1 cellular context compared by ENCODE assay signal in genomic region chr17:50132104-50132794, GRCh38.
A peak's percentile ranks its signal among the peaks of the same experiment; 100 is the strongest.
TF ChIP-seq lines count a peak whose summit lies in the region.

No MANE protein-coding gene starts in this region.

TF ChIP-seq in GM12878, 131 proteins besides CTCF, POLR2A, EP300 and RAD21:
- TF ChIP-seq NR2F1 (conservative IDR thresholded peaks at IDR 0.05) (peak; percentile 59), ATF3 (IDR thresholded peaks at IDR 0.05; ENCODE audit: borderline replicate concordance, extremely low read depth, low read depth, low read length) (no peak), TCF3 (IDR thresholded peaks at IDR 0.05; ENCODE audit: borderline replicate concordance, insufficient read depth, low read depth, low read length) (no peak), POLR2AphosphoS5 (IDR thresholded peaks at IDR 0.05; ENCODE audit: low read length) (peak; percentile 55), BCL3 (IDR thresholded peaks at IDR 0.05; ENCODE audit: borderline replicate concordance, insufficient read depth, low read depth, low read length, poor library complexity, severe bottlenecking) (peak; percentile 18), RELA (IDR thresholded peaks at IDR 0.05; ENCODE audit: borderline replicate concordance, partially characterized antibody) (no peak), NR2C1 (IDR thresholded peaks at IDR 0.05) (0 out of 2 replicates have a peak, but pooled peaks have one; percentile 20), CBFB (IDR thresholded peaks at IDR 0.05; ENCODE audit: low read depth) (no peak)
